Comparison of ENCODE assay signal across 12 cellular contexts in the genomic region with DNA sequence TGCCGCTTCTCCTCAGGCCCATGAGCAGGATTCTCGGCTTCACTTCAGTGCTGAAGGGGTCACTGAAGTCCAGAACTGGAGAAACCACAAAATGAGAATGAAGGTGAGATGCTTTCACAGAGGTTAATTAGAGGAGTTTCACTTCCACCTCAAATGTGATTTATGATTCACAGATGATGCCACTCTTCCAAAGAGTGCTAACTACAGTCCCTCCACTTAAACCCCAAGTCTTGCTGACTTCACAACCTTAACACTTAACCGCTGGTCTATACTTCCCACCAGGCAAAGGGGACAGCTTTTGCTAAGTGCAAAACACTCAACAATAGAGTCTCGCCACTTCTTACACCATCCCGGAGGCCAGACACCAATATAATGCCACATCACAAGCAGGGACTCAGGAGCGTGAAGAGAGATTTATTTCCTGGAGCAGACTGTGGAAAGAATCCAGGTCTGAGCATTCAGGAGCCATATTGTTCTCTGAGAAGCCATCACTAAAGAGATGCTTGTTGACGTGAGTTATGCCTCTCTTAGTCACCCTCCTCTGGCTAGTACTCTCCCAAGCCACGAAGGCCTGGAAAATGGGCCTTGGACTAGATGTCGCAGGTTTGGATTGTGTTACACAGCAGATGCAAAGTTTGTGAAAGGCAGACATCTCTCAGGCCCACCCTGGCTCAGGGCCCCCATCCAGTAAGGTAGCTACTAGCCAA. TPM values are rescaled to one million over a fixed set of nuclear protein-coding genes. Genes with fewer than 3 reads are reported as not detected.
DNase-seq lines count a peak whose midpoint lies in the region; ATAC-seq, FAIRE-seq and TF ChIP-seq lines count a peak whose summit lies in the region.
"Had no signal": no experiment of that assay in that cellular context is flagged by ENCODE, and none has a peak within 500 bp of the region (broad histone marks: within the 10 kb centered on the region; RNA-seq: fewer than 3 reads in every experiment).

No MANE protein-coding gene starts in this region.

- RAD21 ChIA-PET in GM12878 (lab: Charles Lee; ENCODE audit: unreplicated experiment) = interaction anchor here (0.9 to 1.8 kb wide), 4 partner anchors 16 to 50 kb away, joined by 3 to 10 read pairs (median 4); no protein-coding TSS in a partner anchor

- WGBS in GM12878 (ENCODE audit: insufficient coverage, insufficient replicate concordance, low lambda C conversion rate, missing lambda C conversion rate) = 31% methylated on average over 9 of the region's 9 CpGs

- POLR2A ChIA-PET in GM12878 (lab: Charles Lee) = interaction anchor here (1.1 to 1.5 kb wide), 2 partner anchors 15 to 31 kb away, joined by 3 to 4 read pairs; no protein-coding TSS in a partner anchor
- POLR2A ChIA-PET in CD8-positive, alpha-beta memory T cell (lab: Charles Lee) = interaction anchor here (1.0 kb wide), 1 partner anchor 8 kb away, joined by 3 read pairs; no protein-coding TSS in a partner anchor
- POLR2A ChIA-PET in CD8-positive, alpha-beta T cell (lab: Charles Lee) = no interaction called here

- peaks cover 0 to 2% (median 0%) of the 10 kb centered on the region in 5 donors for H3K9me3 Mint-ChIP-seq in CD8-positive, alpha-beta memory T cell
- no peaks in the 10 kb centered on the region for H3K9me3 Mint-ChIP-seq in CD8-positive, alpha-beta T cell

- no TSS peak for BruUV-seq in GM12878 (replicated peaks; lab: Mats Ljungman, UMichigan)

- CTCF ChIA-PET in GM12878 (lab: Yijun Ruan, JAX) = interaction anchor here (0.7 to 2.5 kb wide), 4 partner anchors 11 to 974 kb away, joined by 3 to 22 read pairs (median 6); no protein-coding TSS in a partner anchor
- CTCF ChIA-PET in CD8-positive, alpha-beta memory T cell (lab: Charles Lee) = interaction anchor here (0.9 kb wide), 1 partner anchor 16 kb away, joined by 3 read pairs; no protein-coding TSS in a partner anchor
- CTCF ChIA-PET in CD8-positive, alpha-beta T cell (lab: Charles Lee) = interaction anchor here (2.3 kb wide), 1 partner anchor 16 kb away, joined by 8 read pairs; no protein-coding TSS in a partner anchor

- no peaks in the 10 kb centered on the region; a peak in 1 of 4 replicates for H3K36me3 ChIP-seq in GM12878 (ENCODE audit: control insufficient read depth in 2 of 2, insufficient read depth in 2 of 2, low read length in 1 of 2)
- no peaks in the 10 kb centered on the region for H3K36me3 ChIP-seq in CD8-positive, alpha-beta memory T cell (ENCODE audit: insufficient read depth, low read length)
- no peaks in the 10 kb centered on the region for H3K36me3 ChIP-seq in CD8-positive, alpha-beta T cell (ENCODE audit: insufficient read depth, low read length)

- H3K36me3 Mint-ChIP-seq in CD8-positive, alpha-beta memory T cell = peaks cover 0 to 4% (median 0%) of the 10 kb centered on the region in 3 donors
- H3K36me3 Mint-ChIP-seq in CD8-positive, alpha-beta T cell = peaks cover 1% of the 10 kb centered on the region

- no peak overlapping the region for H3K4me3 Mint-ChIP-seq in CD8-positive, alpha-beta memory T cell
- H3K4me3 Mint-ChIP-seq in CD8-positive, alpha-beta T cell = no peak overlapping the region

- DNase-seq in GM18507 (ENCODE audit: extremely low spot score, insufficient read length, low read depth) (peak; percentile 47), GM12878 (ENCODE audit: low read depth, low spot score) (peak; percentile 95), NCI-H2227 treated with DMSO at 0.1 percent for 48 hours (lab: John Stamatoyannopoulos, UW) (no peak), amniotic stem cell (lab: John Stamatoyannopoulos, UW) (no peak)
- DNase-seq in CD8-positive, alpha-beta memory T cell = no peak
- no peak for DNase-seq in CD8-positive, alpha-beta T cell
- DNase-seq: foreskin fibroblast, mucosa of descending colon, NCI-H510A had no signal

- no peaks in the 10 kb centered on the region for H3K4me1 Mint-ChIP-seq in CD8-positive, alpha-beta memory T cell
- no peaks in the 10 kb centered on the region for H3K4me1 Mint-ChIP-seq in CD8-positive, alpha-beta T cell (ENCODE audit: low read depth)

- H4K20me1 ChIP-seq in GM12878 (ENCODE audit: control insufficient read depth, insufficient read depth) = no peaks in the 10 kb centered on the region

- H3K4me1 ChIP-seq in GM12878 (ENCODE audit: control insufficient read depth, insufficient read depth, low read length) = peaks cover 21% of the 10 kb centered on the region
- H3K4me1 ChIP-seq in CD8-positive, alpha-beta memory T cell (ENCODE audit: insufficient read depth, low read length) = no peaks in the 10 kb centered on the region
- H3K4me1 ChIP-seq in CD8-positive, alpha-beta T cell (ENCODE audit: insufficient read depth, low read length) = no peaks in the 10 kb centered on the region

- peak overlapping the region in 1 of 8 donors; percentile 64 for H3K27ac Mint-ChIP-seq in CD8-positive, alpha-beta memory T cell
- no peak overlapping the region for H3K27ac Mint-ChIP-seq in CD8-positive, alpha-beta T cell

- H3K27me3 ChIP-seq in GM12878 (replicated peaks in 1 of 2; ENCODE audit: control insufficient read depth in 2 of 2, insufficient read depth in 2 of 2, low read length in 1 of 2) = no peaks in the 10 kb centered on the region
- H3K27me3 ChIP-seq in CD8-positive, alpha-beta memory T cell (ENCODE audit: insufficient read depth, low read length, poor library complexity, severe bottlenecking) = no peaks in the 10 kb centered on the region
- no peaks in the 10 kb centered on the region for H3K27me3 ChIP-seq in CD8-positive, alpha-beta T cell (ENCODE audit: insufficient read depth, low read length)

- no peak overlapping the region for H3K9ac ChIP-seq in GM12878 (ENCODE audit: control insufficient read depth, insufficient read depth, low read length)

- peaks cover 23% of the 10 kb centered on the region for H3K79me2 ChIP-seq in GM12878 (ENCODE audit: control insufficient read depth, insufficient read depth, low read length)

- peak; percentile 95 for FAIRE-seq in GM18507 (lab: Jason Lieb, UNC)
- peak; percentile 97 for FAIRE-seq in GM12878 (lab: Jason Lieb, UNC)
- FAIRE-seq: D721Med had no signal

- in situ Hi-C loops in GM12878 (cut with MboI) = no loop called here

- no peak for TF ChIP-seq RAD21 in GM12878 (IDR thresholded peaks at IDR 0.05; ENCODE audit: insufficient read depth, low read depth, low read length)

- no peaks in the 10 kb centered on the region; the same call in 1 of the 3 replicates for H3K9me3 ChIP-seq in GM12878 (replicated peaks; ENCODE audit: control insufficient read depth, insufficient read depth, low read length)
- H3K9me3 ChIP-seq in CD8-positive, alpha-beta memory T cell (ENCODE audit: low read length) = no peaks in the 10 kb centered on the region
- H3K9me3 ChIP-seq in CD8-positive, alpha-beta T cell (ENCODE audit: low read length) = no peaks in the 10 kb centered on the region
- H3K9me3 ChIP-seq: mucosa of descending colon had no signal

- no peak for TF ChIP-seq POLR2A in GM12878 (IDR thresholded peaks at IDR 0.05; ENCODE audit: low read depth, low read length)

- peak; percentile 98 to 99 for TF ChIP-seq EP300 in GM12878 (IDR thresholded peaks at IDR 0.05; ENCODE audit: borderline replicate concordance in 1 of 2, control insufficient read depth in 1 of 2, low read depth in 2 of 2, low read length in 2 of 2)

- ATAC-seq in GM21447 (IDR thresholded peaks at IDR 0.05; ENCODE audit: unreplicated experiment) = peak; percentile 96
- ATAC-seq in HG03159 (IDR thresholded peaks at IDR 0.05; ENCODE audit: unreplicated experiment) = peak; percentile 92
- peak; percentile 93 for ATAC-seq in GM12878
- no peak for ATAC-seq in CD8-positive, alpha-beta T cell
- ATAC-seq: mucosa of descending colon had no signal

- peak overlapping the region; percentile 64 for H3K4me2 ChIP-seq in GM12878 (ENCODE audit: control insufficient read depth, insufficient read depth)

- peaks cover 3 to 11% of the 10 kb centered on the region in 2 donors for H3K27me3 Mint-ChIP-seq in CD8-positive, alpha-beta memory T cell
- H3K27me3 Mint-ChIP-seq in CD8-positive, alpha-beta T cell (ENCODE audit: low read depth) = no peaks in the 10 kb centered on the region

- no peak for TF ChIP-seq CTCF in GM12878 (IDR thresholded peaks at IDR 0.05 in 2 of 3, conservative IDR thresholded peaks at IDR 0.05 in 1 of 3; ENCODE audit: control insufficient read depth in 2 of 3, extremely low read depth in 1 of 3, insufficient read depth in 1 of 3, low read depth in 3 of 3, low read length in 3 of 3)
- TF ChIP-seq CTCF in CD8-positive, alpha-beta T cell (IDR thresholded peaks at IDR 0.05) = no peak

- H3K27ac ChIP-seq in GM12878 (ENCODE audit: control insufficient read depth, insufficient read depth) = peak overlapping the region; percentile 60
- H3K27ac ChIP-seq in CD8-positive, alpha-beta memory T cell (ENCODE audit: low read depth, low read length) = no peak overlapping the region
- H3K27ac ChIP-seq in CD8-positive, alpha-beta T cell (ENCODE audit: low read depth, low read length) = no peak overlapping the region

- H2AFZ ChIP-seq in GM12878 (ENCODE audit: control insufficient read depth, low read depth, low read length) = no peak overlapping the region

- intact Hi-C loops in GM12878 (cut with micrococcal nuclease; ENCODE audit: unreplicated experiment) = loop anchor here (1.0 kb wide), 1 partner anchor 12 kb away; no protein-coding TSS in a partner anchor
- intact Hi-C loops in CD8-positive, alpha-beta T cell (cut with DNase I, micrococcal nuclease) = no loop called here

- H3K4me3 ChIP-seq in GM12878 = peak overlapping the region; percentile 48; the same call in 1 of the 2 replicates
- H3K4me3 ChIP-seq in CD8-positive, alpha-beta memory T cell (ENCODE audit: low read length) = no peak overlapping the region
- H3K4me3 ChIP-seq in CD8-positive, alpha-beta T cell (ENCODE audit: low read depth, low read length) = no peak overlapping the region
- H3K4me3 ChIP-seq: mucosa of descending colon had no signal

- SMC1A ChIA-PET in GM12878 (lab: Charles Lee; ENCODE audit: uncharacterized antibody, unreplicated experiment) = interaction anchor here (0.9 to 2.4 kb wide), 8 partner anchors 9 to 289 kb away, joined by 3 to 8 read pairs (median 3); no protein-coding TSS in a partner anchor

RNA-seq across cellular contexts. Expression of gene RRAGD, which starts 24.4 kb away (rescaled TPM):
- 8.4 and 8.8 TPM in 2 replicates for total RNA-seq in GM12878 (2013; cell fraction: nucleolus; rRNA removed)
- 8.2 and 8.9 TPM in 2 replicates for total RNA-seq in GM12878 (2014; rRNA removed)
- 12.9 and 13.6 TPM in 2 replicates for total RNA-seq in GM12878 (2014; rRNA removed; fragmentation: Illumina TruSeq; extraction: Trizol)
- total RNA-seq in GM12878 (2021) = 15.6 and 16.5 TPM in 2 replicates
- 34.4 TPM for polyA plus RNA-seq in GM12878 (2011; ENCODE audit: low read depth)
- 17.4 and 25.5 TPM in 2 replicates for polyA plus RNA-seq in GM12878 (2011; rRNA removed)
- 5.4 and 5.8 TPM in 2 replicates for polyA plus RNA-seq in GM12878 (2011; cell fraction: cytosol; rRNA removed)
- 2.7 and 4.2 TPM in 2 replicates for polyA plus RNA-seq in GM12878 (2011; cell fraction: nucleus; rRNA removed)
- polyA plus RNA-seq in GM12878 (2012) = 41.1 and 60.7 TPM in 2 replicates
- 9.8 and 15.3 TPM in 2 replicates for polyA plus RNA-seq in GM12878 (2014; fragmentation: Illumina TruSeq; extraction: Trizol)
- 1 to 10 TPM; 4.6 to 4.8 TPM for polyA plus RNA-seq in GM12878 (2014; fragmentation: Nextera tagmentation; extraction: Ambion mirVana)
- polyA plus RNA-seq in GM12878 (2014; rRNA removed) = 6.3 and 8.1 TPM in 2 replicates
- 1 to 10 TPM; 5.6 to 8.7 TPM for polyA plus RNA-seq in GM12878 (2016; fragmentation: Nextera tagmentation; extraction: Ambion mirVana)
- 7.4 and 12.2 TPM in 2 replicates for polyA minus RNA-seq in GM12878 (2011; rRNA and poly(A)+ RNA removed)
- polyA minus RNA-seq in GM12878 (2011; cell fraction: cytosol; rRNA and poly(A)+ RNA removed) = 3.2 and 4.7 TPM in 2 replicates
- polyA minus RNA-seq in GM12878 (2011; cell fraction: nucleus; rRNA and poly(A)+ RNA removed) = 1.2 and 1.4 TPM in 2 replicates
- 1 to 10 TPM; 7.3 to 8.7 TPM for total RNA-seq in CD8-positive, alpha-beta memory T cell
- 1.4 TPM for polyA plus RNA-seq in CD8-positive, alpha-beta memory T cell
- total RNA-seq in CD8-positive, alpha-beta T cell = 1 to 10 TPM; 5.6 to 9.3 TPM

RNA-seq across cellular contexts. Expression of gene UBE2J1, which starts 35.1 kb away (rescaled TPM):
- total RNA-seq in GM12878 (2013; cell fraction: nucleolus; rRNA removed) = 36.7 and 38.5 TPM in 2 replicates
- total RNA-seq in GM12878 (2014; rRNA removed) = 90.6 and 96.0 TPM in 2 replicates
- total RNA-seq in GM12878 (2014; rRNA removed; fragmentation: Illumina TruSeq; extraction: Trizol) = 110 and 114 TPM in 2 replicates
- 84.3 and 85.9 TPM in 2 replicates for total RNA-seq in GM12878 (2021)
- polyA plus RNA-seq in GM12878 (2011; ENCODE audit: low read depth) = 65.5 TPM
- polyA plus RNA-seq in GM12878 (2011; rRNA removed) = 89.5 and 129 TPM in 2 replicates
- 43.6 and 46.9 TPM in 2 replicates for polyA plus RNA-seq in GM12878 (2011; cell fraction: cytosol; rRNA removed)
- polyA plus RNA-seq in GM12878 (2011; cell fraction: nucleus; rRNA removed) = 22.2 and 24.3 TPM in 2 replicates
- polyA plus RNA-seq in GM12878 (2012) = 84.3 and 96.2 TPM in 2 replicates
- polyA plus RNA-seq in GM12878 (2014; fragmentation: Illumina TruSeq; extraction: Trizol) = 120 and 151 TPM in 2 replicates
- 10 to 100 TPM; 48.7 to 69.1 TPM for polyA plus RNA-seq in GM12878 (2014; fragmentation: Nextera tagmentation; extraction: Ambion mirVana)
- 68.5 and 76.8 TPM in 2 replicates for polyA plus RNA-seq in GM12878 (2014; rRNA removed)
- 100 to 1,000 TPM; 129 to 131 TPM for polyA plus RNA-seq in GM12878 (2016; fragmentation: Nextera tagmentation; extraction: Ambion mirVana)
- 59.3 and 75.9 TPM in 2 replicates for polyA minus RNA-seq in GM12878 (2011; rRNA and poly(A)+ RNA removed)
- polyA minus RNA-seq in GM12878 (2011; cell fraction: cytosol; rRNA and poly(A)+ RNA removed) = 25.3 and 30.1 TPM in 2 replicates
- polyA minus RNA-seq in GM12878 (2011; cell fraction: nucleus; rRNA and poly(A)+ RNA removed) = 11.0 and 17.1 TPM in 2 replicates
- total RNA-seq in CD8-positive, alpha-beta memory T cell = 10 to 100 TPM; 27.1 to 27.2 TPM
- polyA plus RNA-seq in CD8-positive, alpha-beta memory T cell = 36.0 TPM
- 10 to 100 TPM; 34.1 to 37.5 TPM for total RNA-seq in CD8-positive, alpha-beta T cell

RNA-seq across cellular contexts. Expression of gene ANKRD6, which starts 45.3 kb away (rescaled TPM):
- total RNA-seq in GM12878 (2013; cell fraction: nucleolus; rRNA removed) = 5.5 and 5.9 TPM in 2 replicates
- total RNA-seq in GM12878 (2014; rRNA removed) (0.33 and 0.90 TPM in 2 replicates), GM12878 (2014; rRNA removed; fragmentation: Illumina TruSeq; extraction: Trizol) (0.36 and 0.74 TPM in 2 replicates), GM12878 (2021) (0.72 and 0.93 TPM in 2 replicates)
- 0.92 TPM for polyA plus RNA-seq in GM12878 (2011; ENCODE audit: low read depth)
- polyA plus RNA-seq in GM12878 (2011; rRNA removed) (0.41 and 0.48 TPM in 2 replicates), GM12878 (2014; fragmentation: Illumina TruSeq; extraction: Trizol) (0.26 and 0.97 TPM in 2 replicates), GM12878 (2014; fragmentation: Nextera tagmentation; extraction: Ambion mirVana) (under 1 TPM; 0.03 to 0.09 TPM), GM12878 (2014; rRNA removed) (0.34 and 0.42 TPM in 2 replicates), GM12878 (2016; fragmentation: Nextera tagmentation; extraction: Ambion mirVana) (under 1 TPM; 0.24 to 0.60 TPM)
- 0.27 and 0.52 TPM in 2 replicates for polyA plus RNA-seq in GM12878 (2011; cell fraction: cytosol; rRNA removed)
- polyA plus RNA-seq in GM12878 (2011; cell fraction: nucleus; rRNA removed) = 0.80 and 0.91 TPM in 2 replicates
- polyA plus RNA-seq in GM12878 (2012) = 1.8 and 2.2 TPM in 2 replicates
- 0.41 and 1.2 TPM in 2 replicates for polyA minus RNA-seq in GM12878 (2011; rRNA and poly(A)+ RNA removed)
- polyA minus RNA-seq in GM12878 (2011; cell fraction: cytosol; rRNA and poly(A)+ RNA removed) = not detected in 2 replicates
- polyA minus RNA-seq in GM12878 (2011; cell fraction: nucleus; rRNA and poly(A)+ RNA removed) = 0.10 and 0.24 TPM in 2 replicates
- total RNA-seq in CD8-positive, alpha-beta memory T cell = 1 to 10 TPM; 3.0 to 3.4 TPM
- polyA plus RNA-seq in CD8-positive, alpha-beta memory T cell = 2.8 TPM
- total RNA-seq in CD8-positive, alpha-beta T cell = 1 to 10 TPM; 4.3 to 5.9 TPM

Comparison
In these comparisons a context has a peak if more than half of its experiments do, and no peak if none do; other contexts are left out.
1. DNase-seq: peak in GM18507 (single experiment) and GM12878 (single experiment); none in CD8-positive, alpha-beta memory T cell (0 of 5), NCI-H2227 treated with DMSO at 0.1 percent for 48 hours (single experiment), amniotic stem cell (single experiment) and CD8-positive, alpha-beta T cell (0 of 7).